ENCODE assay signal across 8 cellular contexts in genomic region chrX:40083120-40083978, GRCh38. TPM values are rescaled to one million over a fixed set of nuclear protein-coding genes. Genes with fewer than 3 reads are reported as not detected.
A peak's percentile ranks its signal among the peaks of the same experiment; 100 is the strongest.
DNase-seq lines count a peak whose midpoint lies in the region; ATAC-seq and TF ChIP-seq lines count a peak whose summit lies in the region.

No MANE protein-coding gene starts in this region.

- H3K4me3 ChIP-seq in HUES6 (ENCODE audit: low read depth, low read length), result peak overlapping the region; percentile 62
- no peak overlapping the region for H3K4me3 ChIP-seq in mucosa of descending colon

- H3K4me1 ChIP-seq in HUES6 (ENCODE audit: control insufficient read depth, insufficient read depth, low read length) (peaks cover 78% of the 10 kb centered on the region), mucosa of descending colon (ENCODE audit: low read depth) (peaks cover 18% of the 10 kb centered on the region)

- DNase-seq in AG20443 (ENCODE audit: low spot score) (peak; percentile 33), dermis blood vessel endothelial cell (peak; percentile 35), mucosa of descending colon (peak; percentile 43 to 72 (median 59)), iPS-NIHi7 (ENCODE audit: extremely low spot score) (no peak), EL (no peak)

- H3K27me3 ChIP-seq in HUES6 (ENCODE audit: control insufficient read depth, insufficient read depth, low read length), result peaks cover 58% of the 10 kb centered on the region

- H3K9ac ChIP-seq in HUES6 (ENCODE audit: low read length), result peak overlapping the region; percentile 69

- ATAC-seq in mucosa of descending colon (peak; percentile 68), HG03097 (IDR thresholded peaks at IDR 0.05; ENCODE audit: low FRiP score, unreplicated experiment) (no peak), GM21515 (IDR thresholded peaks at IDR 0.05; ENCODE audit: unreplicated experiment) (no peak)

- peaks cover 3% of the 10 kb centered on the region; the same call in 1 of the 2 replicates for H3K36me3 ChIP-seq in HUES6 (ENCODE audit: control insufficient read depth, insufficient read depth, low read length)
- no peaks in the 10 kb centered on the region for H3K36me3 ChIP-seq in mucosa of descending colon (ENCODE audit: low read depth)

- no peak for TF ChIP-seq CTCF in mucosa of descending colon (IDR thresholded peaks at IDR 0.05)

- intact Hi-C loops in mucosa of descending colon (cut with DNase I, micrococcal nuclease), result no loop called here

- no peaks in the 10 kb centered on the region; the same call in 1 of the 2 replicates for H3K9me3 ChIP-seq in HUES6 (ENCODE audit: control insufficient read depth, insufficient read depth, low read depth, low read length)
- no peaks in the 10 kb centered on the region for H3K9me3 ChIP-seq in mucosa of descending colon

- H3K27ac ChIP-seq in HUES6 (ENCODE audit: low read depth, low read length), result no peak overlapping the region

RNA-seq across cellular contexts. Expression of gene BCOR, which starts 14.4 kb away (rescaled TPM):
- total RNA-seq in dermis blood vessel endothelial cell (8.8 and 31.6 TPM in 2 replicates), mucosa of descending colon (10 to 100 TPM; 18.7 to 26.3 (median 23.6) TPM)

Comparison
In these comparisons a context has a peak if more than half of its experiments do, and no peak if none do; other contexts are left out.
1. DNase-seq: peak in AG20443 (single experiment), dermis blood vessel endothelial cell (single experiment) and mucosa of descending colon (3 of 3); none in iPS-NIHi7 (single experiment) and EL (single experiment).